Comparison of ENCODE assay signal across 8 cellular contexts in the genomic region with DNA sequence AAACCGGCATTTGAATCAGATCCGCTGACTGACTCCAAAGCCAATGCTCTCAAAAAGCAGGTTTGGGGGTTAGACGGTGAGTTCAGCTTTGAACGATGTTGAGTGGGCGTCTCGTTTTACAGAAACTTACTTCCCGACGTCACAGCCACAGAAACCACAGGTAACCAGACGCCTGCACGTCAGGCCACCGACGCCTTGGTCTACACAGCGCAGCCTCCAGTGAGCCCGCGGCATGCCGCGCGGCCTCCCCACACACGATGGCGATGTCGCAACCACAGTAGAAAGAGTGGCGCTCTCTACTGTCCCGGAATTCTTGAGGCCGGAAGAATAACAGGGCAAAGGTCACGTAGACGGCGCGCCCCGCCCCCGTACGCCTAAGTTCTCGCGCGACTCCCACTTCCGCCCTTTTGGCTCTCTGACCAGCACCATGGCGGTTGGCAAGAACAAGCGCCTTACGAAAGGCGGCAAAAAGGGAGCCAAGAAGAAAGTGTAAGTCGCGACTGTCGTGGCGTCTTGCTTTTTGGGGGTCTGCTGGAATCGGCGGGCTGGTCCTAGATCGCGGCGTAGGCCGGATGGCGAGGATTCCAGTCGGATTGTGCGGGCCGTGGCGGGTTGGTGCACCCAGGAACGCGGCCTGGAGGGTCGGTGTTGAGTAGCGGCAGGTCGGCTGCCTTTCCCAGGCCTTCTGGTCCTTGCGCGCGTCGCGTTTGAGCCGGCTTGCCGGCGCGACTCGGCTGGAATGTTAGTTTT. TPM values are rescaled to one million over a fixed set of nuclear protein-coding genes. Genes with fewer than 3 reads are reported as not detected.
A peak's percentile ranks its signal among the peaks of the same experiment; 100 is the strongest.
DNase-seq lines count a peak whose midpoint lies in the region; ATAC-seq and TF ChIP-seq lines count a peak whose summit lies in the region.

A gene (plus strand): TSS at position 403 of the 750 bp plus-strand sequence. CDS start 25 bp downstream, at position 428.

- peak within 1 kb of the TSS; percentile 80 to 97 (median 94) for H3K4me2 ChIP-seq in BLaER1 treated with 17β-estradiol and CSF1 and Interleukin-3, amounts not matched to agents 10 nM and 100 nM

- peak within 1 kb of the TSS; percentile 97 for H3K27ac Mint-ChIP-seq in activated CD4-positive, alpha-beta T cell treated with anti-CD3 and anti-CD28 coated beads, Interleukin-2, amount 10 ng/mL, durations not matched to agents 7 days and 5 days

- no peaks in the 10 kb centered on the region for H3K27me3 Mint-ChIP-seq in activated CD4-positive, alpha-beta T cell treated with anti-CD3 and anti-CD28 coated beads, Interleukin-2, amount 10 ng/mL, durations not matched to agents 7 days and 5 days

- peak within 1 kb of the TSS; percentile 88 to 98 (median 96) for H3K27ac ChIP-seq in BLaER1 treated with 17β-estradiol and CSF1 and Interleukin-3, amounts not matched to agents 10 nM and 100 nM
- peak within 1 kb of the TSS; percentile 84 to 85 for H3K27ac ChIP-seq in left lung

- intact Hi-C loops in left lung (cut with DNase I): no loop called here

- H3K27me3 ChIP-seq in BLaER1 treated with 17β-estradiol and CSF1 and Interleukin-3, amounts not matched to agents 10 nM and 100 nM: no peaks in the 10 kb centered on the region
- no peaks in the 10 kb centered on the region for H3K27me3 ChIP-seq in left lung

- peak; percentile 65 to 86 for TF ChIP-seq CTCF in left lung (IDR thresholded peaks at IDR 0.05)

- H3K9me3 Mint-ChIP-seq in activated CD4-positive, alpha-beta T cell treated with anti-CD3 and anti-CD28 coated beads, Interleukin-2, amount 10 ng/mL, durations not matched to agents 7 days and 5 days: no peaks in the 10 kb centered on the region

- H3K36me3 ChIP-seq in BLaER1 treated with 17β-estradiol and CSF1 and Interleukin-3, amounts not matched to agents 10 nM and 100 nM: peaks cover 39 to 46% (median 42%) of the 10 kb centered on the region in 11 experiments
- H3K36me3 ChIP-seq in left lung: peaks cover 0 to 38% of the 10 kb centered on the region in 2 donors

- POLR2A ChIA-PET in activated CD4-positive, alpha-beta T cell treated with anti-CD3 and anti-CD28 coated beads, Interleukin-2, amount 10 ng/mL, durations not matched to agents 7 days and 5 days (lab: Charles Lee): interaction anchor here (0.6 kb wide), 1 partner anchor 1217 kb away, joined by 4 read pairs; no protein-coding TSS in a partner anchor

- CTCF ChIA-PET in activated CD4-positive, alpha-beta T cell treated with anti-CD3 and anti-CD28 coated beads, Interleukin-2, amount 10 ng/mL, durations not matched to agents 7 days and 5 days (lab: Charles Lee): interaction anchor here (0.6 to 1.4 kb wide), 10 partner anchors 9 to 986 kb away, joined by 3 to 9 read pairs (median 5); no protein-coding TSS in a partner anchor

- no peaks in the 10 kb centered on the region; a peak in 1 of 22 replicates for H3K9me3 ChIP-seq in BLaER1 treated with 17β-estradiol and CSF1 and Interleukin-3, amounts not matched to agents 10 nM and 100 nM (replicated peaks in 1 of 11)
- H3K9me3 ChIP-seq in left lung: no peaks in the 10 kb centered on the region

- H3K4me3 Mint-ChIP-seq in activated CD4-positive, alpha-beta T cell treated with anti-CD3 and anti-CD28 coated beads, Interleukin-2, amount 10 ng/mL, durations not matched to agents 7 days and 5 days: peak within 1 kb of the TSS; percentile 97

- DNase-seq in GM19240 (ENCODE audit: insufficient read length, low spot score) (peak; percentile 70), NCI-H526 treated with DMSO at 0.1 percent for 48 hours (lab: John Stamatoyannopoulos, UW) (peak; percentile 92), dedifferentiated amniotic fluid mesenchymal stem cell (ENCODE audit: extremely low spot score) (peak; percentile 97), left lung (peak; percentile 96 to 97)
- DNase-seq in activated CD4-positive, alpha-beta T cell treated with anti-CD3 and anti-CD28 coated beads, Interleukin-2, amount 10 ng/mL, durations not matched to agents 7 days and 5 days: peak; percentile 96
- DNase-seq in stimulated activated CD4-positive, alpha-beta T cell treated with anti-CD3 and anti-CD28 coated beads, Interleukin-4, amount 100 ng/mL, for 1 hour: peak; percentile 95

- ATAC-seq in HG03469 (IDR thresholded peaks at IDR 0.05; ENCODE audit: unreplicated experiment) (peak; percentile 88), left lung (peak; percentile 99)

- peaks cover 24 to 48% (median 37%) of the 10 kb centered on the region in 10 experiments for H3K4me1 ChIP-seq in BLaER1 treated with 17β-estradiol and CSF1 and Interleukin-3, amounts not matched to agents 10 nM and 100 nM
- H3K4me1 ChIP-seq in left lung: peaks cover 16 to 50% of the 10 kb centered on the region in 2 donors

- peak within 1 kb of the TSS; percentile 94 to 100 (median 97) for H3K9ac ChIP-seq in BLaER1 treated with 17β-estradiol and CSF1 and Interleukin-3, amounts not matched to agents 10 nM and 100 nM

- H4K20me1 ChIP-seq in BLaER1 treated with 17β-estradiol and CSF1 and Interleukin-3, amounts not matched to agents 10 nM and 100 nM: peaks cover 40 to 48% (median 45%) of the 10 kb centered on the region in 11 experiments

- H3K4me1 Mint-ChIP-seq in activated CD4-positive, alpha-beta T cell treated with anti-CD3 and anti-CD28 coated beads, Interleukin-2, amount 10 ng/mL, durations not matched to agents 7 days and 5 days: peaks cover 49% of the 10 kb centered on the region

- peaks cover 43% of the 10 kb centered on the region for H3K36me3 Mint-ChIP-seq in activated CD4-positive, alpha-beta T cell treated with anti-CD3 and anti-CD28 coated beads, Interleukin-2, amount 10 ng/mL, durations not matched to agents 7 days and 5 days (ENCODE audit: low read depth)

- peak within 1 kb of the TSS; percentile 85 to 99 (median 90) for H3K4me3 ChIP-seq in BLaER1 treated with 17β-estradiol and CSF1 and Interleukin-3, amounts not matched to agents 10 nM and 100 nM
- peak within 1 kb of the TSS; percentile 78 to 79 for H3K4me3 ChIP-seq in left lung

RNA-seq across cellular contexts. Expression of the gene that starts here (rescaled TPM):
- 1,000 to 10,000 TPM; 1,755 to 1,802 TPM for total RNA-seq in activated CD4-positive, alpha-beta T cell treated with anti-CD3 and anti-CD28 coated beads, Interleukin-2, amount 10 ng/mL, durations not matched to agents 7 days and 5 days
- 1,000 to 10,000 TPM; 1,429 to 1,548 TPM for total RNA-seq in left lung

Comparison
In these comparisons a context has a peak if more than half of its experiments do, and no peak if none do; other contexts are left out.
1. Peak in every context shown above with its lines: DNase-seq, ATAC-seq, H3K4me3 ChIP-seq and H3K27ac ChIP-seq.